In genomic region chr2:216108310-216108966, GRCh38 we compare ENCODE assay signal across 8 cellular contexts. TPM values are rescaled to one million over a fixed set of nuclear protein-coding genes. Genes with fewer than 3 reads are reported as not detected.
DNase-seq lines count a peak whose midpoint lies in the region; ATAC-seq and TF ChIP-seq lines count a peak whose summit lies in the region.

No MANE protein-coding gene starts in this region.

- H3K27me3 Mint-ChIP-seq in naive B cell = peaks cover 0 to 10% (median 0%) of the 10 kb centered on the region in 3 donors

- no peak for TF ChIP-seq CTCF in BJ (IDR thresholded peaks at IDR 0.05; ENCODE audit: insufficient read depth, low read depth, low read length)
- no peak for TF ChIP-seq CTCF in cardiac fibroblast (IDR thresholded peaks at IDR 0.05; ENCODE audit: low read depth, low read length)

- H3K4me3 ChIP-seq in BJ (ENCODE audit: low read depth, low read length) = peak overlapping the region; percentile 92
- peak overlapping the region; percentile 51 for H3K4me3 ChIP-seq in Karpas-422 (ENCODE audit: low read length)
- H3K4me3 ChIP-seq in cardiac fibroblast (replicated peaks in 1 of 2; ENCODE audit: low read depth in 2 of 2, low read length in 2 of 2) = peak overlapping the region; percentile 50 to 91

- H3K79me2 ChIP-seq in Karpas-422 (ENCODE audit: low read length) = peaks cover 34% of the 10 kb centered on the region

- peak overlapping the region; percentile 78 for H3K27ac ChIP-seq in Karpas-422 (ENCODE audit: low read length)

- CTCF ChIA-PET in BJ (lab: Yijun Ruan, JAX) = interaction anchor here (0.6 to 2.0 kb wide), 4 partner anchors 76 to 1710 kb away, joined by 3 to 6 read pairs (median 5); no protein-coding TSS in a partner anchor

- H3K4me1 ChIP-seq in Karpas-422 (ENCODE audit: low read length) = peaks cover 41% of the 10 kb centered on the region

- peaks cover 20 to 47% (median 33%) of the 10 kb centered on the region in 3 donors for H3K4me1 Mint-ChIP-seq in naive B cell

- POLR2A ChIA-PET in BJ (lab: Charles Lee) = no interaction called here

- peak overlapping the region; percentile 98 to 100 (median 100) for H3K4me3 Mint-ChIP-seq in naive B cell

- peak overlapping the region; percentile 58 for H3K9ac ChIP-seq in Karpas-422 (ENCODE audit: low read length)

- H3K9me3 ChIP-seq in Karpas-422 (ENCODE audit: low read length) = no peaks in the 10 kb centered on the region

- H3K27ac Mint-ChIP-seq in naive B cell = peak overlapping the region; percentile 90 to 100 (median 100)

- no peaks in the 10 kb centered on the region for H3K9me3 Mint-ChIP-seq in naive B cell

- ATAC-seq in naive B cell (ENCODE audit: low read depth in 2 of 2) (no peak), GM19351 (IDR thresholded peaks at IDR 0.05; ENCODE audit: unreplicated experiment) (no peak)

- peaks cover 12% of the 10 kb centered on the region; the same call in 1 of the 2 replicates for H4K20me1 ChIP-seq in Karpas-422 (ENCODE audit: insufficient read depth, low read depth, low read length)

- no peak for DNase-seq in BJ (ENCODE audit: low read depth)
- no peak for DNase-seq in Karpas-422
- no peak for DNase-seq in cardiac fibroblast (ENCODE audit: low read depth in 2 of 2)
- no peak for DNase-seq in naive B cell
- no peak for DNase-seq in GOT3 (lab: John Stamatoyannopoulos, UW)
- DNase-seq in head of caudate nucleus = no peak
- DNase-seq in NCI-H1105 (lab: John Stamatoyannopoulos, UW) = no peak

- H3K27me3 ChIP-seq in BJ (ENCODE audit: control insufficient read depth, insufficient read depth, low read length) (peaks cover 2% of the 10 kb centered on the region; the same call in 1 of the 2 replicates), Karpas-422 (ENCODE audit: low read length) (no peaks in the 10 kb centered on the region)

- H3K36me3 ChIP-seq in BJ (ENCODE audit: control insufficient read depth, insufficient read depth, low read length) (peaks cover 2% of the 10 kb centered on the region; the same call in 1 of the 2 replicates), Karpas-422 (ENCODE audit: insufficient read depth, low read length) (peaks cover 33% of the 10 kb centered on the region)

- intact Hi-C loops in head of caudate nucleus (cut with DNase I) = loop anchor here (2.0 kb wide), 1 partner anchor 28 kb away; the partner anchor contains the start of genes PECR and TMEM169

- no peaks in the 10 kb centered on the region for H3K9me2 ChIP-seq in Karpas-422 (replicated peaks; ENCODE audit: insufficient read depth, low read length)

- peaks cover 0 to 10% of the 10 kb centered on the region in 2 donors for H3K36me3 Mint-ChIP-seq in naive B cell

- peak overlapping the region; percentile 72 for H3K4me2 ChIP-seq in Karpas-422 (ENCODE audit: low read depth, low read length, poor library complexity, severe bottlenecking)

- no peak overlapping the region for H2AFZ ChIP-seq in Karpas-422 (ENCODE audit: low read length)

RNA-seq across cellular contexts. Expression of gene XRCC5, which starts 0.7 kb away (rescaled TPM):
- polyA plus RNA-seq in BJ (2011; rRNA removed) = 252 and 345 TPM in 2 replicates
- polyA minus RNA-seq in BJ (2011; rRNA and poly(A)+ RNA removed) = 231 and 239 TPM in 2 replicates
- 102 and 107 TPM in 2 replicates for total RNA-seq in Karpas-422 (2014; rRNA removed; shearing (Covaris generic); ENCODE audit: low replicate concordance)
- polyA plus RNA-seq in naive B cell (ENCODE audit: low read depth in 6 of 6) = 100 to 1,000 TPM; 245 to 322 (median 271) TPM

RNA-seq across cellular contexts. Expression of gene TMEM169, which starts 26.7 kb away (rescaled TPM):
- polyA plus RNA-seq in BJ (2011; rRNA removed) = 0.05 and 0.10 TPM in 2 replicates
- 0.21 and 0.28 TPM in 2 replicates for polyA minus RNA-seq in BJ (2011; rRNA and poly(A)+ RNA removed)
- not detected in 2 replicates for total RNA-seq in Karpas-422 (2014; rRNA removed; shearing (Covaris generic); ENCODE audit: low replicate concordance)
- 1 to 10 TPM in 4 of 6 donors, under 1 TPM in 1, not detected in 1; 0.38 to 2.5 (median 1.2) TPM for polyA plus RNA-seq in naive B cell (ENCODE audit: low read depth in 6 of 6)

RNA-seq across cellular contexts. Expression of gene PECR, which starts 26.8 kb away (rescaled TPM):
- 5.6 and 9.0 TPM in 2 replicates for polyA plus RNA-seq in BJ (2011; rRNA removed)
- polyA minus RNA-seq in BJ (2011; rRNA and poly(A)+ RNA removed) = 2.3 and 3.6 TPM in 2 replicates
- total RNA-seq in Karpas-422 (2014; rRNA removed; shearing (Covaris generic); ENCODE audit: low replicate concordance) = 0.30 and 0.72 TPM in 2 replicates
- polyA plus RNA-seq in naive B cell (ENCODE audit: low read depth in 6 of 6) = 10 to 100 TPM; 20.7 to 37.3 (median 24.8) TPM
